ENCODE assay signal across 18 cellular contexts in the genomic region with DNA sequence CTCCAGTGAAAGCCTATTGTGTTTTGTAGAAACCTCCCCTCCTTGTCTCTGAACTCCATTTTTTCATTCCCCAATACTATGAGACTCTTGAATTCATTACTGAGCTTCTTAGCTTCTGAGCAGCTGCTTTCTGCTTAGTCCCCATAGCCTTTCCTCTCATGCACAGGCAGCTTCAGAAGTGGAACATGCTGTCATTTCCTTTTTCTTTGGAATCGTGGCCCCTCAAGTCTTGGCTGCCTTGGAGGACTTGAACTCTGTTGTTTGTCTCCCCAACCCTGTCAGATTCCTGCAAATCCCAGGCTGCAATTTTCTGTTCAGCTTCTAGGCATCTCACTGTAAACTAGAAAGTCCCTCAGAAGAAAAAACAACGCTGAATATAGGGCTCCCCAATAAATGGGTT.
DNase-seq lines count a peak whose midpoint lies in the region; ATAC-seq and TF ChIP-seq lines count a peak whose summit lies in the region.
"Had no signal": no experiment of that assay in that cellular context is flagged by ENCODE, and none has a peak within 500 bp of the region (broad histone marks: within the 10 kb centered on the region; RNA-seq: fewer than 3 reads in every experiment).

No MANE protein-coding gene starts in this region.

- H3K27ac ChIP-seq in BLaER1 treated with 17β-estradiol and CSF1 and Interleukin-3, amounts not matched to agents 10 nM and 100 nM = peak overlapping the region in 3 of 11 experiments; percentile 15 to 49 (median 18); a peak in 4 of 22 replicates
- H3K27ac ChIP-seq in adrenal gland (peak overlapping the region in 3 of 5 donors; percentile 3 to 72 (median 58)), left ventricle myocardium inferior (replicated peaks) (peak overlapping the region; percentile 78), aorta (ENCODE audit: low read depth in 1 of 2, low read length in 2 of 2) (no peak overlapping the region)
- H3K27ac ChIP-seq: foreskin keratinocyte, prostate gland, SJCRH30 had no signal

- TF ChIP-seq POLR2A in adrenal gland (IDR thresholded peaks at IDR 0.05) = no peak

- H3K4me1 ChIP-seq in BLaER1 treated with 17β-estradiol and CSF1 and Interleukin-3, amounts not matched to agents 10 nM and 100 nM = peaks cover 10 to 15% (median 13%) of the 10 kb centered on the region in 10 experiments
- H3K4me1 ChIP-seq in adrenal gland (replicated peaks in 1 of 2) (peaks cover 7 to 33% of the 10 kb centered on the region in 2 donors), left ventricle myocardium inferior (peaks cover 51% of the 10 kb centered on the region), aorta (ENCODE audit: control insufficient read depth in 1 of 2, insufficient read depth in 2 of 2, low read length in 2 of 2) (peaks cover 3 to 10% of the 10 kb centered on the region in 2 donors)
- H3K4me1 ChIP-seq: foreskin keratinocyte, SJCRH30 had no signal

- intact Hi-C loops in adrenal gland (cut with DNase I) = loop anchor here in 1 of 2 donors (10.0 kb wide), 1 partner anchor 270 kb away; the partner anchor contains the start of gene ARRDC3
- intact Hi-C loops in left ventricle myocardium inferior (cut with micrococcal nuclease) = loop anchor here (10.0 kb wide), 1 partner anchor 170 kb away; no protein-coding TSS in a partner anchor
- intact Hi-C loops in aorta (cut with DNase I) = loop anchor here (5.0 to 10.0 kb wide), 2 partner anchors 43 to 170 kb away; no protein-coding TSS in a partner anchor

- ATAC-seq in aorta (ENCODE audit: low FRiP score) (no peak), omental fat pad (ENCODE audit: low FRiP score) (no peak)
- ATAC-seq: foreskin keratinocyte; naive thymus-derived CD8-positive, alpha-beta T cell had no signal

- H3K36me3 ChIP-seq in BLaER1 treated with 17β-estradiol and CSF1 and Interleukin-3, amounts not matched to agents 10 nM and 100 nM = no peaks in the 10 kb centered on the region
- H3K36me3 ChIP-seq in adrenal gland (replicated peaks in 1 of 2) (no peaks in the 10 kb centered on the region), left ventricle myocardium inferior (no peaks in the 10 kb centered on the region), aorta (ENCODE audit: control insufficient read depth in 1 of 2, insufficient read depth in 2 of 2, low read length in 1 of 2) (no peaks in the 10 kb centered on the region), MG63 (no peaks in the 10 kb centered on the region)
- H3K36me3 ChIP-seq: prostate gland, SJCRH30 had no signal

- TF ChIP-seq CTCF in adrenal gland (IDR thresholded peaks at IDR 0.05) (no peak), left ventricle myocardium inferior (IDR thresholded peaks at IDR 0.05; ENCODE audit: borderline replicate concordance) (no peak), omental fat pad (IDR thresholded peaks at IDR 0.05) (no peak)

- H3K27me3 ChIP-seq in BLaER1 treated with 17β-estradiol and CSF1 and Interleukin-3, amounts not matched to agents 10 nM and 100 nM = no peaks in the 10 kb centered on the region
- H3K27me3 ChIP-seq in adrenal gland = no peaks in the 10 kb centered on the region
- H3K27me3 ChIP-seq in left ventricle myocardium inferior (ENCODE audit: low read depth) = no peaks in the 10 kb centered on the region
- H3K27me3 ChIP-seq in aorta (ENCODE audit: control insufficient read depth in 1 of 2, insufficient read depth in 2 of 2, low read length in 1 of 2) = no peaks in the 10 kb centered on the region
- H3K27me3 ChIP-seq in MG63 = no peaks in the 10 kb centered on the region
- H3K27me3 ChIP-seq: foreskin keratinocyte, SJCRH30 had no signal

- no peak overlapping the region for H3K9ac ChIP-seq in BLaER1 treated with 17β-estradiol and CSF1 and Interleukin-3, amounts not matched to agents 10 nM and 100 nM

- 40 to 54% (median 45%) methylated on average over 2 of the region's 2 CpGs for WGBS in adrenal gland, 4 donors
- 47% methylated on average over 2 of the region's 2 CpGs for WGBS in aorta, 2 donors

- peak overlapping the region; percentile 41 to 74 (median 66) for H3K4me2 ChIP-seq in BLaER1 treated with 17β-estradiol and CSF1 and Interleukin-3, amounts not matched to agents 10 nM and 100 nM

- H3K9me3 ChIP-seq in BLaER1 treated with 17β-estradiol and CSF1 and Interleukin-3, amounts not matched to agents 10 nM and 100 nM (replicated peaks in 1 of 11) = no peaks in the 10 kb centered on the region
- no peaks in the 10 kb centered on the region for H3K9me3 ChIP-seq in adrenal gland (replicated peaks in 1 of 3)
- no peaks in the 10 kb centered on the region for H3K9me3 ChIP-seq in left ventricle myocardium inferior (replicated peaks)
- H3K9me3 ChIP-seq in aorta (ENCODE audit: control insufficient read depth, low read length) = no peaks in the 10 kb centered on the region
- H3K9me3 ChIP-seq in MG63 = no peaks in the 10 kb centered on the region
- H3K9me3 ChIP-seq: prostate gland, SJCRH30 had no signal

- H3K4me3 ChIP-seq in BLaER1 treated with 17β-estradiol and CSF1 and Interleukin-3, amounts not matched to agents 10 nM and 100 nM = no peak overlapping the region
- H3K4me3 ChIP-seq in adrenal gland = no peak overlapping the region
- H3K4me3 ChIP-seq in left ventricle myocardium inferior = no peak overlapping the region
- H3K4me3 ChIP-seq in aorta (ENCODE audit: low read length in 2 of 2) = no peak overlapping the region
- H3K4me3 ChIP-seq in MG63 = no peak overlapping the region
- H3K4me3 ChIP-seq: prostate gland, SJCRH30 had no signal

- H4K20me1 ChIP-seq in BLaER1 treated with 17β-estradiol and CSF1 and Interleukin-3, amounts not matched to agents 10 nM and 100 nM = no peaks in the 10 kb centered on the region

- no peak for DNase-seq in adrenal gland
- no peak for DNase-seq in left ventricle myocardium inferior
- peak; percentile 51 for DNase-seq in pulmonary artery endothelial cell (ENCODE audit: low read depth, low spot score)
- no peak for DNase-seq in COLO668 (lab: John Stamatoyannopoulos, UW; ENCODE audit: unreplicated experiment)
- no peak for DNase-seq in aorta
- DNase-seq in omental fat pad (ENCODE audit: low spot score) = no peak
- DNase-seq in MG63 = no peak
- DNase-seq: ACHN; activated CD4-positive, alpha-beta T cell treated with anti-CD3 and anti-CD28 coated beads for 1 hour; activated effector memory CD4-positive, alpha-beta T cell treated with anti-CD3 and anti-CD28 coated beads, Interleukin-2, amount 50 U/mL, for 16 hours; CD4-positive, alpha-beta T cell; cerebellar nuclear complex; foreskin keratinocyte; naive thymus-derived CD8-positive, alpha-beta T cell; NCI-H526 treated with DMSO at 0.1 percent for 48 hours; SJCRH30 had no signal

Comparison
In these comparisons a context has a peak if more than half of its experiments do, and no peak if none do; other contexts are left out.
1. H3K27ac ChIP-seq: peak in adrenal gland (3 of 5) and left ventricle myocardium inferior (single experiment); none in aorta (0 of 2).